Comparison of ENCODE assay signal across 8 cellular contexts in the genomic region with DNA sequence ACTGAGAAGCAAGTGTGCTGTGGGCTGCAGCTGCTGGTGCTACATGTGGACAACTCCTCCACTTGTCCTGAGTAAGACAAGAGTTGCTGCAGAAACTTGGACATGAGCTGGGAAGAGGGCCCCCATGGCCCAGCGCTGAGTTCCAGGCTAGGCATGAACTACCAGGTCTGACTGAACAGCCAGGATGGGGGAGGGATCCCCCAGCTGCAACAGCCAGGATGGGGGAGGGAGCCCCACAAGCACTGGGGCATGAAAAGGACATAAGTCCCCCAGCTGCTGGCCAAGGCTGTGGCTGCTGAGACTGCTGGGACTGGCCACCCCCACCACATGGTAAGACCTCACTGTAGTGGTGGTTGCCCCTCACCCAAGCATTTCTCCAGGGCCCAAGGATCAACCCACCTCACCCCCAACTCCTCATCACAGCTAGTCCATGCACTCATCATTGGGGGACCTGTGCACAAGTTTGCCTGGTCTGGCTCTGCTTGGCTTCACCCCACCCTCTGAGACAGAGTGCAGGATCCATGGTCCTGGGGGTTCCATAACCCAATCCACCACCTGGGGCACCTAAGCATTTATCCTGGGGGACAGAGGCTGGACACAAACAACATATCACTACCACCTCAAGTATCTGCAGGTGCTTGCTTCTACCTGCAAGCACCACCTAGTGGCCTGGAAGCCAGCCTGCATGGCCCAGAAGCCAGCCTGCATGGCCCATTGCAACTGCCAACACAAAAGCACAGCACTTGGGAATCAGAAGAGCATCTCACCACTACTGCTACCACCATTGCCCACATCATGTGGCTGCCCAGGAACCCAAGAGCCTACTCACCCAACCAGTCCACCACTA.
DNase-seq lines count a peak whose midpoint lies in the region; ATAC-seq and TF ChIP-seq lines count a peak whose summit lies in the region.

No MANE protein-coding gene starts in this region.

- POLR2A ChIA-PET in activated CD4-positive, alpha-beta T cell treated with anti-CD3 and anti-CD28 coated beads for 36 hours (lab: Charles Lee), result no interaction called here
- POLR2A ChIA-PET in PC-9 (lab: Charles Lee; ENCODE audit: unreplicated experiment), result no interaction called here

- peak; percentile 61 for DNase-seq in activated CD4-positive, alpha-beta T cell treated with anti-CD3 and anti-CD28 coated beads for 36 hours
- DNase-seq in activated CD4-positive, alpha-beta T cell treated with anti-CD3 and anti-CD28 coated beads for 1 hour, result no peak
- DNase-seq in HFFc6 (no peak), PC-9 (no peak), endodermal cell (peak; percentile 83), NCI-H187 (lab: John Stamatoyannopoulos, UW) (no peak), NCI-H1417 (lab: John Stamatoyannopoulos, UW) (no peak)
- DNase-seq in stimulated activated CD4-positive, alpha-beta T cell treated with anti-CD3 and anti-CD28 coated beads, Interleukin-4, amount 100 ng/mL, for 24 hours, result peak; percentile 22

- no peaks in the 10 kb centered on the region for H3K27me3 Mint-ChIP-seq in activated CD4-positive, alpha-beta T cell treated with anti-CD3 and anti-CD28 coated beads for 36 hours
- H3K27me3 Mint-ChIP-seq in HFFc6 (ENCODE audit: insufficient read depth) (no peaks in the 10 kb centered on the region; the same call in none of the 2 replicates), endodermal cell (ENCODE audit: insufficient read depth) (no peaks in the 10 kb centered on the region)

- peaks cover 12% of the 10 kb centered on the region for H3K9me3 Mint-ChIP-seq in activated CD4-positive, alpha-beta T cell treated with anti-CD3 and anti-CD28 coated beads for 36 hours (ENCODE audit: low read depth)
- H3K9me3 Mint-ChIP-seq in HFFc6 (no peaks in the 10 kb centered on the region), endodermal cell (no peaks in the 10 kb centered on the region)

- intact Hi-C loops in activated CD4-positive, alpha-beta T cell treated with anti-CD3 and anti-CD28 coated beads for 36 hours (cut with DNase I, micrococcal nuclease), result no loop called here
- intact Hi-C loops in PC-9 (cut with micrococcal nuclease; ENCODE audit: unreplicated experiment), result loop anchor here (10.0 kb wide), 2 partner anchors 173 to 283 kb away; no protein-coding TSS in a partner anchor

- BruUV-seq in PC-9 (replicated peaks; lab: Mats Ljungman, UMichigan), result no TSS peak

- H3K36me3 ChIP-seq in PC-9 (ENCODE audit: low read depth) (no peaks in the 10 kb centered on the region), endodermal cell (ENCODE audit: control insufficient read depth, insufficient read depth, low read length) (no peaks in the 10 kb centered on the region)

- peak; percentile 57 for ATAC-seq in activated CD4-positive, alpha-beta T cell treated with anti-CD3 and anti-CD28 coated beads for 36 hours

- CTCF ChIA-PET in activated CD4-positive, alpha-beta T cell treated with anti-CD3 and anti-CD28 coated beads for 36 hours (lab: Charles Lee), result interaction anchor here (0.6 to 0.9 kb wide), 2 partner anchors 66 to 688 kb away, joined by 4 read pairs; no protein-coding TSS in a partner anchor
- CTCF ChIA-PET in PC-9 (lab: Charles Lee), result interaction anchor here (0.7 kb wide), 1 partner anchor 118 kb away, joined by 5 read pairs; no protein-coding TSS in a partner anchor

- no peaks in the 10 kb centered on the region for H3F3A ChIP-seq in PC-9 (ENCODE audit: insufficient read depth, low read depth)

- H3K9ac ChIP-seq in endodermal cell (ENCODE audit: extremely low read depth, low read length, poor library complexity, severe bottlenecking), result no peak overlapping the region

- H3K9me3 ChIP-seq in PC-9 (ENCODE audit: insufficient read depth, low read depth) (no peaks in the 10 kb centered on the region), endodermal cell (ENCODE audit: control insufficient read depth, low read length) (no peaks in the 10 kb centered on the region)

- TF ChIP-seq CTCF in HFFc6 (IDR thresholded peaks at IDR 0.05) (peak; percentile 78), PC-9 (conservative IDR thresholded peaks at IDR 0.05) (peak; percentile 51; the same call in 1 of the 2 replicates), endodermal cell (conservative IDR thresholded peaks at IDR 0.05) (peak; percentile 90)

- H3K79me2 ChIP-seq in PC-9 (ENCODE audit: low read depth), result no peaks in the 10 kb centered on the region

- no peak overlapping the region for H3K4me2 ChIP-seq in PC-9

- H3K27ac ChIP-seq in PC-9 (no peak overlapping the region), endodermal cell (ENCODE audit: low read depth, low read length) (no peak overlapping the region)

- WGBS in endodermal cell (ENCODE audit: insufficient coverage in 1 of 2, insufficient read length in 1 of 2), 2 experiments, result 80 to 100% methylated on average over 1 of the region's 1 CpG

- no peaks in the 10 kb centered on the region for H3K9me2 ChIP-seq in PC-9 (ENCODE audit: insufficient read depth)

- H2AFZ ChIP-seq in PC-9, result no peak overlapping the region

- H3K27me3 ChIP-seq in PC-9 (ENCODE audit: insufficient read depth, low read depth) (no peaks in the 10 kb centered on the region), endodermal cell (ENCODE audit: control insufficient read depth, insufficient read depth, low read length, poor library complexity, severe bottlenecking) (no peaks in the 10 kb centered on the region)

- H4K20me1 ChIP-seq in PC-9 (ENCODE audit: insufficient read depth), result no peaks in the 10 kb centered on the region

- H3K4me1 ChIP-seq in PC-9 (replicated peaks; ENCODE audit: insufficient read depth) (peaks cover 18% of the 10 kb centered on the region), endodermal cell (ENCODE audit: control insufficient read depth, insufficient read depth, low read length) (peaks cover 4% of the 10 kb centered on the region)

- H3K27ac Mint-ChIP-seq in activated CD4-positive, alpha-beta T cell treated with anti-CD3 and anti-CD28 coated beads for 36 hours, result no peak overlapping the region
- no peak overlapping the region for H3K27ac Mint-ChIP-seq in HFFc6
- H3K27ac Mint-ChIP-seq in endodermal cell, result no peak overlapping the region

- no peak overlapping the region for H3K4me3 Mint-ChIP-seq in activated CD4-positive, alpha-beta T cell treated with anti-CD3 and anti-CD28 coated beads for 36 hours
- H3K4me3 Mint-ChIP-seq in HFFc6 (no peak overlapping the region), endodermal cell (no peak overlapping the region)

- no peaks in the 10 kb centered on the region for H3K36me3 Mint-ChIP-seq in activated CD4-positive, alpha-beta T cell treated with anti-CD3 and anti-CD28 coated beads for 36 hours (ENCODE audit: low read depth)
- H3K36me3 Mint-ChIP-seq in HFFc6 (ENCODE audit: low read depth) (no peaks in the 10 kb centered on the region), endodermal cell (ENCODE audit: low read depth) (no peaks in the 10 kb centered on the region)

- H3K4me3 ChIP-seq in PC-9, result no peak overlapping the region
- H3K4me3 ChIP-seq in endodermal cell (ENCODE audit: low read length), result no peak overlapping the region

- H3K4me1 Mint-ChIP-seq in activated CD4-positive, alpha-beta T cell treated with anti-CD3 and anti-CD28 coated beads for 36 hours, result peaks cover 24% of the 10 kb centered on the region
- H3K4me1 Mint-ChIP-seq in HFFc6 (ENCODE audit: low read depth) (peaks cover 8% of the 10 kb centered on the region), endodermal cell (peaks cover 14% of the 10 kb centered on the region)

Comparison
In these comparisons a context has a peak if more than half of its experiments do, and no peak if none do; other contexts are left out.
1. DNase-seq: peak in activated CD4-positive, alpha-beta T cell treated with anti-CD3 and anti-CD28 coated beads for 36 hours (single experiment), endodermal cell (single experiment) and stimulated activated CD4-positive, alpha-beta T cell treated with anti-CD3 and anti-CD28 coated beads, Interleukin-4, amount 100 ng/mL, for 24 hours (single experiment); none in activated CD4-positive, alpha-beta T cell treated with anti-CD3 and anti-CD28 coated beads for 1 hour (single experiment), HFFc6 (single experiment), PC-9 (0 of 2), NCI-H187 (0 of 2) and NCI-H1417 (0 of 3).
2. Peak in every context shown above with its lines, with median percentiles within 50 percentile points of each other: CTCF ChIP-seq.